ENCODE assay signal across 15 cellular contexts in genomic region chr17:2383628-2384167, GRCh38. TPM values are rescaled to one million over a fixed set of nuclear protein-coding genes. Genes with fewer than 3 reads are reported as not detected.
A peak's percentile ranks its signal among the peaks of the same experiment; 100 is the strongest.
DNase-seq lines count a peak whose midpoint lies in the region; ATAC-seq, FAIRE-seq and TF ChIP-seq lines count a peak whose summit lies in the region.
"Had no signal": no experiment of that assay in that cellular context is flagged by ENCODE, and none has a peak within 500 bp of the region (broad histone marks: within the 10 kb centered on the region; RNA-seq: fewer than 3 reads in every experiment).

No MANE protein-coding gene starts in this region.

- no peak overlapping the region for H3K4me3 Mint-ChIP-seq in activated CD4-positive, alpha-beta T cell treated with anti-CD3 and anti-CD28 coated beads, Interleukin-2, amount 10 ng/mL, durations not matched to agents 7 days and 5 days
- H3K4me3 Mint-ChIP-seq: activated CD4-positive, alpha-beta memory T cell treated with anti-CD3 and anti-CD28 coated beads for 36 hours had no signal

- in situ Hi-C loops in HepG2 (cut with HindIII; ENCODE audit: extremely low pct_ligation_motif_present, low pct_unique_long_range_greater_than_20kb): no loop called here

- H3K27ac Mint-ChIP-seq in activated CD4-positive, alpha-beta T cell treated with anti-CD3 and anti-CD28 coated beads, Interleukin-2, amount 10 ng/mL, durations not matched to agents 7 days and 5 days: peak overlapping the region; percentile 9
- H3K27ac Mint-ChIP-seq: activated CD4-positive, alpha-beta memory T cell treated with anti-CD3 and anti-CD28 coated beads for 36 hours had no signal

- TF ChIP-seq CTCF in WERI-Rb-1 (IDR thresholded peaks at IDR 0.05; ENCODE audit: low read depth, low read length) (no peak), HepG2 (CRISPR knock-in tag; IDR thresholded peaks at IDR 0.05) (no peak), smooth muscle cell (IDR thresholded peaks at IDR 0.05; ENCODE audit: borderline replicate concordance, insufficient read depth, poor library complexity, severe bottlenecking) (no peak)

- no peak for TF ChIP-seq POLR2A in HepG2 (IDR thresholded peaks at IDR 0.05; ENCODE audit: insufficient read depth in 1 of 2, low read depth in 2 of 2, low read length in 2 of 2)

- H3K4me2 ChIP-seq in HepG2 (ENCODE audit: low read depth, low read length) (no peak overlapping the region), smooth muscle cell (peak overlapping the region; percentile 26)

- no peak for TF ChIP-seq RAD21 in HepG2 (CRISPR knock-in tag; IDR thresholded peaks at IDR 0.05)

- H3K9me3 ChIP-seq in WERI-Rb-1 (ENCODE audit: severe bottlenecking) (no peaks in the 10 kb centered on the region), HepG2 (ENCODE audit: low read length) (no peaks in the 10 kb centered on the region), smooth muscle cell (replicated peaks; ENCODE audit: low read depth) (no peaks in the 10 kb centered on the region)

- no peak for FAIRE-seq in HepG2 (lab: Jason Lieb, UNC)
- FAIRE-seq: islet of Langerhans, urothelium cell line had no signal

- POLR2A ChIA-PET in activated CD4-positive, alpha-beta T cell treated with anti-CD3 and anti-CD28 coated beads, Interleukin-2, amount 10 ng/mL, durations not matched to agents 7 days and 5 days (lab: Charles Lee): interaction anchor here (0.8 to 2.2 kb wide), 2 partner anchors 18 to 32 kb away, joined by 6 to 10 read pairs; no protein-coding TSS in a partner anchor
- POLR2A ChIA-PET in HepG2 (lab: Yijun Ruan, JAX): interaction anchor here (1.9 to 2.4 kb wide), 2 partner anchors 15 to 32 kb away, joined by 19 to 31 read pairs; no protein-coding TSS in a partner anchor

- 0 out of 2 replicates have a peak, but pooled peaks cover 3% of the 10 kb centered on the region for H4K20me1 ChIP-seq in HepG2 (ENCODE audit: insufficient read depth, low read length)
- peaks cover 19% of the 10 kb centered on the region for H4K20me1 ChIP-seq in smooth muscle cell (ENCODE audit: low read depth)

- H3F3A ChIP-seq in smooth muscle cell (ENCODE audit: low read depth): peaks cover 10% of the 10 kb centered on the region

- H3K9me3 Mint-ChIP-seq in activated CD4-positive, alpha-beta T cell treated with anti-CD3 and anti-CD28 coated beads, Interleukin-2, amount 10 ng/mL, durations not matched to agents 7 days and 5 days: no peaks in the 10 kb centered on the region
- H3K9me3 Mint-ChIP-seq: activated CD4-positive, alpha-beta memory T cell treated with anti-CD3 and anti-CD28 coated beads for 36 hours; naive B cell had no signal

- H3K27me3 Mint-ChIP-seq in activated CD4-positive, alpha-beta T cell treated with anti-CD3 and anti-CD28 coated beads, Interleukin-2, amount 10 ng/mL, durations not matched to agents 7 days and 5 days: no peaks in the 10 kb centered on the region
- H3K27me3 Mint-ChIP-seq: activated CD4-positive, alpha-beta memory T cell treated with anti-CD3 and anti-CD28 coated beads for 36 hours; naive B cell had no signal

- 83% methylated on average over 11 of the region's 11 CpGs for WGBS in HepG2 (ENCODE audit: low lambda C conversion rate)
- 42% methylated on average over 11 of the region's 11 CpGs for WGBS in smooth muscle cell (ENCODE audit: low lambda C conversion rate)

- no peaks in the 10 kb centered on the region for H3K79me2 ChIP-seq in HepG2 (ENCODE audit: insufficient read depth, low read length)
- peaks cover 3% of the 10 kb centered on the region for H3K79me2 ChIP-seq in smooth muscle cell (ENCODE audit: low read depth)

- no peak overlapping the region for H2AFZ ChIP-seq in HepG2 (ENCODE audit: low read length)
- no peak overlapping the region for H2AFZ ChIP-seq in smooth muscle cell (ENCODE audit: low read depth)

- H3K27me3 ChIP-seq in WERI-Rb-1 (ENCODE audit: insufficient read depth, low read depth, severe bottlenecking): no peaks in the 10 kb centered on the region
- H3K27me3 ChIP-seq in HepG2 (ENCODE audit: control insufficient read depth in 1 of 2, insufficient read depth in 2 of 2, low read length in 2 of 2): no peaks in the 10 kb centered on the region
- H3K27me3 ChIP-seq in smooth muscle cell (ENCODE audit: low read depth): no peaks in the 10 kb centered on the region

- intact Hi-C loops in HepG2 (cut with micrococcal nuclease; ENCODE audit: unreplicated experiment): loop anchor here (2.0 kb wide), 1 partner anchor 17 kb away; the partner anchor contains the start of gene MNT
- intact Hi-C loops in head of caudate nucleus (cut with DNase I): loop anchor here (2.0 kb wide), 1 partner anchor 31 kb away; no protein-coding TSS in a partner anchor

- H3K4me1 ChIP-seq in HepG2 (ENCODE audit: insufficient read depth, low read length) (peaks cover 27% of the 10 kb centered on the region), smooth muscle cell (ENCODE audit: low read depth) (peaks cover 6% of the 10 kb centered on the region)

- H3K36me3 Mint-ChIP-seq in activated CD4-positive, alpha-beta T cell treated with anti-CD3 and anti-CD28 coated beads, Interleukin-2, amount 10 ng/mL, durations not matched to agents 7 days and 5 days (ENCODE audit: low read depth): no peaks in the 10 kb centered on the region
- H3K36me3 Mint-ChIP-seq: naive B cell had no signal

- H3K36me3 ChIP-seq in WERI-Rb-1 (peaks cover 39% of the 10 kb centered on the region), HepG2 (replicated peaks in 1 of 2; ENCODE audit: control insufficient read depth in 1 of 2, insufficient read depth in 2 of 2, low read length in 2 of 2) (peaks cover 4 to 19% of the 10 kb centered on the region in 2 experiments; a peak in 2 of 5 replicates), smooth muscle cell (ENCODE audit: low read depth) (no peaks in the 10 kb centered on the region)

- CTCF ChIA-PET in activated CD4-positive, alpha-beta T cell treated with anti-CD3 and anti-CD28 coated beads, Interleukin-2, amount 10 ng/mL, durations not matched to agents 7 days and 5 days (lab: Charles Lee): interaction anchor here (0.5 to 7.2 kb wide), 12 partner anchors 8 to 247 kb away, joined by 3 to 131 read pairs (median 15); no protein-coding TSS in a partner anchor
- CTCF ChIA-PET in HepG2 (lab: Yijun Ruan, JAX; ENCODE audit: low intra/inter-chr PET ratio, low total read pairs): interaction anchor here (4.7 kb wide), 1 partner anchor 32 kb away, joined by 65 read pairs; no protein-coding TSS in a partner anchor

- no TSS peak for BruUV-seq in HepG2 (replicated peaks; lab: Mats Ljungman, UMichigan)

- DNase-seq in activated CD4-positive, alpha-beta T cell treated with anti-CD3 and anti-CD28 coated beads, Interleukin-2, amount 10 ng/mL, durations not matched to agents 7 days and 5 days: no peak
- DNase-seq in activated CD4-positive, alpha-beta T cell treated with anti-CD3 and anti-CD28 coated beads for 1 hour: no peak
- DNase-seq in WERI-Rb-1: no peak
- no peak for DNase-seq in HepG2 (ENCODE audit: low spot score)
- no peak for DNase-seq in smooth muscle cell (lab: John Stamatoyannopoulos, UW; ENCODE audit: unreplicated experiment)
- no peak for DNase-seq in head of caudate nucleus
- DNase-seq: activated CD4-positive, alpha-beta memory T cell treated with anti-CD3 and anti-CD28 coated beads for 36 hours; activated naive CD4-positive, alpha-beta T cell treated with anti-CD3 and anti-CD28 coated beads, Interleukin-2, amount 50 U/mL, for 16 hours; DMS153; naive B cell; NCI-H446 had no signal

- H3K9ac ChIP-seq in HepG2 (ENCODE audit: insufficient read depth, low read depth, low read length) (no peak overlapping the region), smooth muscle cell (ENCODE audit: low read depth) (peak overlapping the region; percentile 10)

- peaks cover 10% of the 10 kb centered on the region for H3K4me1 Mint-ChIP-seq in activated CD4-positive, alpha-beta T cell treated with anti-CD3 and anti-CD28 coated beads, Interleukin-2, amount 10 ng/mL, durations not matched to agents 7 days and 5 days

- H3K4me3 ChIP-seq in WERI-Rb-1 (ENCODE audit: low read depth, low read length): no peak overlapping the region
- H3K4me3 ChIP-seq in HepG2 (replicated peaks in 1 of 3; ENCODE audit: insufficient read depth in 1 of 3, low read depth in 2 of 3, low read length in 3 of 3): no peak overlapping the region
- H3K4me3 ChIP-seq in smooth muscle cell: no peak overlapping the region

- no peak for TF ChIP-seq EP300 in HepG2 (IDR thresholded peaks at IDR 0.05; ENCODE audit: low read depth in 2 of 2, low read length in 2 of 2)
- TF ChIP-seq EP300 in HepG2 (CRISPR knock-in tag; IDR thresholded peaks at IDR 0.05; ENCODE audit: borderline replicate concordance): no peak

- H3K27ac ChIP-seq in WERI-Rb-1 (peak overlapping the region; percentile 62), HepG2 (ENCODE audit: extremely low read length, insufficient read depth, low read length) (no peak overlapping the region), smooth muscle cell (ENCODE audit: low read depth) (peak overlapping the region; percentile 63)

- ATAC-seq in HepG2 (no peak), HG02571 (IDR thresholded peaks at IDR 0.05; ENCODE audit: unreplicated experiment) (no peak), GM18502 (IDR thresholded peaks at IDR 0.05; ENCODE audit: poor library complexity, unreplicated experiment) (no peak)

RNA-seq across cellular contexts. Expression of gene MNT, which starts 17.2 kb away (rescaled TPM):
- 10 to 100 TPM; 24.2 to 31.1 TPM for total RNA-seq in activated CD4-positive, alpha-beta T cell treated with anti-CD3 and anti-CD28 coated beads, Interleukin-2, amount 10 ng/mL, durations not matched to agents 7 days and 5 days
- total RNA-seq in HepG2 (2016; rRNA removed; fragmentation: Illumina TruSeq; extraction: Trizol) (2.3 and 3.5 TPM in 2 replicates), smooth muscle cell (7.5 and 12.8 TPM in 2 replicates)
- 0.79 and 1.5 TPM in 2 replicates for total RNA-seq in HepG2 (2016; cell fraction: cytosol; rRNA removed; fragmentation: Illumina TruSeq; extraction: Trizol; ENCODE audit: low read depth)
- total RNA-seq in HepG2 (2016; cell fraction: insoluble cytoplasmic fraction; rRNA removed; fragmentation: Illumina TruSeq; extraction: Trizol): 2.0 and 2.9 TPM in 2 replicates
- 2.3 and 2.4 TPM in 2 replicates for total RNA-seq in HepG2 (2016; cell fraction: membrane; rRNA removed; fragmentation: Illumina TruSeq; extraction: Trizol)
- total RNA-seq in HepG2 (2016; cell fraction: nucleus; rRNA removed; fragmentation: Illumina TruSeq; extraction: Trizol): 3.0 and 3.9 TPM in 2 replicates
- polyA plus RNA-seq in HepG2 (2011; rRNA removed) (1.8 and 2.1 TPM in 2 replicates), smooth muscle cell (5.7 and 9.0 TPM in 2 replicates)
- 0.86 and 0.92 TPM in 2 replicates for polyA plus RNA-seq in HepG2 (2011; cell fraction: cytosol; rRNA removed)
- 13.6 and 19.3 TPM in 2 replicates for polyA plus RNA-seq in HepG2 (2011; cell fraction: nucleus; rRNA removed)
- 6.6 and 7.5 TPM in 2 replicates for polyA plus RNA-seq in HepG2 (2012)
- 0.35 and 0.63 TPM in 2 replicates for polyA plus RNA-seq in HepG2 (2016; cell fraction: cytosol; fragmentation: Illumina TruSeq; extraction: Trizol; ENCODE audit: low read depth)
- 3.1 and 5.6 TPM in 2 replicates for polyA plus RNA-seq in HepG2 (2016; cell fraction: insoluble cytoplasmic fraction; fragmentation: Illumina TruSeq; extraction: Trizol; ENCODE audit: low read depth)
- polyA plus RNA-seq in HepG2 (2016; cell fraction: membrane; fragmentation: Illumina TruSeq; extraction: Trizol; ENCODE audit: low read depth): 1.4 and 1.6 TPM in 2 replicates
- 14.3 and 17.8 TPM in 2 replicates for polyA plus RNA-seq in HepG2 (2016; cell fraction: nucleus; fragmentation: Illumina TruSeq; extraction: Trizol; ENCODE audit: insufficient read depth, low read depth)
- 4.3 and 8.2 TPM in 2 replicates for polyA minus RNA-seq in HepG2 (2011; rRNA and poly(A)+ RNA removed; ENCODE audit: low replicate concordance)
- polyA minus RNA-seq in HepG2 (2011; cell fraction: cytosol; rRNA and poly(A)+ RNA removed): 3.1 and 3.8 TPM in 2 replicates
- polyA minus RNA-seq in HepG2 (2011; cell fraction: nucleus; rRNA and poly(A)+ RNA removed): 8.1 and 8.8 TPM in 2 replicates

RNA-seq across cellular contexts. Expression of gene SGSM2, which starts 46.4 kb away (rescaled TPM):
- 10 to 100 TPM; 58.3 to 61.6 TPM for total RNA-seq in activated CD4-positive, alpha-beta T cell treated with anti-CD3 and anti-CD28 coated beads, Interleukin-2, amount 10 ng/mL, durations not matched to agents 7 days and 5 days
- 11.3 and 30.4 TPM in 2 replicates for total RNA-seq in HepG2 (2016; rRNA removed; fragmentation: Illumina TruSeq; extraction: Trizol)
- 7.6 and 9.3 TPM in 2 replicates for total RNA-seq in HepG2 (2016; cell fraction: cytosol; rRNA removed; fragmentation: Illumina TruSeq; extraction: Trizol; ENCODE audit: low read depth)
- 9.9 and 30.6 TPM in 2 replicates for total RNA-seq in HepG2 (2016; cell fraction: insoluble cytoplasmic fraction; rRNA removed; fragmentation: Illumina TruSeq; extraction: Trizol)
- total RNA-seq in HepG2 (2016; cell fraction: membrane; rRNA removed; fragmentation: Illumina TruSeq; extraction: Trizol): 11.2 and 13.2 TPM in 2 replicates
- total RNA-seq in HepG2 (2016; cell fraction: nucleus; rRNA removed; fragmentation: Illumina TruSeq; extraction: Trizol): 35.7 and 46.1 TPM in 2 replicates
- polyA plus RNA-seq in HepG2 (2011; rRNA removed): 51.3 and 65.4 TPM in 2 replicates
- polyA plus RNA-seq in HepG2 (2011; cell fraction: cytosol; rRNA removed): 21.2 and 36.3 TPM in 2 replicates
- 464 and 562 TPM in 2 replicates for polyA plus RNA-seq in HepG2 (2011; cell fraction: nucleus; rRNA removed)
- polyA plus RNA-seq in HepG2 (2012): 23.3 and 40.7 TPM in 2 replicates
- polyA plus RNA-seq in HepG2 (2016; cell fraction: cytosol; fragmentation: Illumina TruSeq; extraction: Trizol; ENCODE audit: low read depth): 3.8 and 4.0 TPM in 2 replicates
- polyA plus RNA-seq in HepG2 (2016; cell fraction: insoluble cytoplasmic fraction; fragmentation: Illumina TruSeq; extraction: Trizol; ENCODE audit: low read depth): 14.4 and 16.9 TPM in 2 replicates
- polyA plus RNA-seq in HepG2 (2016; cell fraction: membrane; fragmentation: Illumina TruSeq; extraction: Trizol; ENCODE audit: low read depth): 7.9 and 8.8 TPM in 2 replicates
- 128 and 136 TPM in 2 replicates for polyA plus RNA-seq in HepG2 (2016; cell fraction: nucleus; fragmentation: Illumina TruSeq; extraction: Trizol; ENCODE audit: insufficient read depth, low read depth)
- 30.6 and 64.0 TPM in 2 replicates for polyA minus RNA-seq in HepG2 (2011; rRNA and poly(A)+ RNA removed; ENCODE audit: low replicate concordance)
- polyA minus RNA-seq in HepG2 (2011; cell fraction: cytosol; rRNA and poly(A)+ RNA removed): 15.6 and 19.8 TPM in 2 replicates
- 41.3 and 46.7 TPM in 2 replicates for polyA minus RNA-seq in HepG2 (2011; cell fraction: nucleus; rRNA and poly(A)+ RNA removed)
- total RNA-seq in smooth muscle cell: 10.4 and 20.8 TPM in 2 replicates
- polyA plus RNA-seq in smooth muscle cell: 26.9 and 33.2 TPM in 2 replicates

RNA-seq across cellular contexts. Expression of gene TSR1, which starts 47.4 kb away (rescaled TPM):
- 10 to 100 TPM; 27.2 to 27.4 TPM for total RNA-seq in activated CD4-positive, alpha-beta T cell treated with anti-CD3 and anti-CD28 coated beads, Interleukin-2, amount 10 ng/mL, durations not matched to agents 7 days and 5 days
- 65.8 and 75.8 TPM in 2 replicates for total RNA-seq in HepG2 (2016; rRNA removed; fragmentation: Illumina TruSeq; extraction: Trizol)
- total RNA-seq in HepG2 (2016; cell fraction: cytosol; rRNA removed; fragmentation: Illumina TruSeq; extraction: Trizol; ENCODE audit: low read depth): 6.6 and 6.8 TPM in 2 replicates
- 68.7 and 76.2 TPM in 2 replicates for total RNA-seq in HepG2 (2016; cell fraction: insoluble cytoplasmic fraction; rRNA removed; fragmentation: Illumina TruSeq; extraction: Trizol)
- total RNA-seq in HepG2 (2016; cell fraction: membrane; rRNA removed; fragmentation: Illumina TruSeq; extraction: Trizol): 16.3 and 19.0 TPM in 2 replicates
- total RNA-seq in HepG2 (2016; cell fraction: nucleus; rRNA removed; fragmentation: Illumina TruSeq; extraction: Trizol): 55.3 and 57.6 TPM in 2 replicates
- polyA plus RNA-seq in HepG2 (2011; rRNA removed): 7.1 and 7.2 TPM in 2 replicates
- polyA plus RNA-seq in HepG2 (2011; cell fraction: cytosol; rRNA removed): 4.8 and 5.9 TPM in 2 replicates
- 17.4 and 22.0 TPM in 2 replicates for polyA plus RNA-seq in HepG2 (2011; cell fraction: nucleus; rRNA removed)
- 22.0 and 25.7 TPM in 2 replicates for polyA plus RNA-seq in HepG2 (2012)
- polyA plus RNA-seq in HepG2 (2016; cell fraction: cytosol; fragmentation: Illumina TruSeq; extraction: Trizol; ENCODE audit: low read depth): 3.5 and 3.7 TPM in 2 replicates
- 56.2 and 57.1 TPM in 2 replicates for polyA plus RNA-seq in HepG2 (2016; cell fraction: insoluble cytoplasmic fraction; fragmentation: Illumina TruSeq; extraction: Trizol; ENCODE audit: low read depth)
- 8.9 and 9.7 TPM in 2 replicates for polyA plus RNA-seq in HepG2 (2016; cell fraction: membrane; fragmentation: Illumina TruSeq; extraction: Trizol; ENCODE audit: low read depth)
- polyA plus RNA-seq in HepG2 (2016; cell fraction: nucleus; fragmentation: Illumina TruSeq; extraction: Trizol; ENCODE audit: insufficient read depth, low read depth): 56.6 and 58.6 TPM in 2 replicates
- polyA minus RNA-seq in HepG2 (2011; rRNA and poly(A)+ RNA removed; ENCODE audit: low replicate concordance): 18.4 and 38.7 TPM in 2 replicates
- polyA minus RNA-seq in HepG2 (2011; cell fraction: cytosol; rRNA and poly(A)+ RNA removed): 21.0 and 22.0 TPM in 2 replicates
- 43.1 and 48.6 TPM in 2 replicates for polyA minus RNA-seq in HepG2 (2011; cell fraction: nucleus; rRNA and poly(A)+ RNA removed)
- 22.1 and 39.5 TPM in 2 replicates for total RNA-seq in smooth muscle cell
- 17.6 and 23.7 TPM in 2 replicates for polyA plus RNA-seq in smooth muscle cell
